Comparison of ENCODE assay signal across 7 cellular contexts in genomic region chr17:64661041-64661730, GRCh38. TPM values are rescaled to one million over a fixed set of nuclear protein-coding genes. Genes with fewer than 3 reads are reported as not detected.
DNase-seq lines count a peak whose midpoint lies in the region; ATAC-seq lines count a peak whose summit lies in the region.
"Not testable (repeated sequence)": the region's sequence is repeated elsewhere in the genome, so short reads cannot be mapped to it uniquely, and the experiment has no call there.

No MANE protein-coding gene starts in this region.

- not testable (repeated sequence) for H3K36me3 ChIP-seq in KOPT-K1 (ENCODE audit: insufficient read depth, low read length); esophagus (ENCODE audit: control insufficient read depth in 2 of 2, insufficient read depth in 2 of 2, low read length in 1 of 2)
- H3K36me3 ChIP-seq in mesodermal cell (ENCODE audit: control insufficient read depth, insufficient read depth, low read length) = peaks cover 25% of the 10 kb centered on the region

- peak; percentile 4 for ATAC-seq in GM19324 (IDR thresholded peaks at IDR 0.05; ENCODE audit: low FRiP score, unreplicated experiment)
- peak; percentile 7 to 18 (median 11) for ATAC-seq in T-cell (replicated peaks in 1 of 4)

- H3K4me3 ChIP-seq in esophagus (ENCODE audit: low read depth in 1 of 2, low read length in 2 of 2) = peak overlapping the region; percentile 69 to 89
- H3K4me3 ChIP-seq in mesodermal cell (ENCODE audit: extremely low read depth, insufficient read depth, low read length, poor library complexity, severe bottlenecking) = peak overlapping the region; percentile 76

- H3K9me3 Mint-ChIP-seq in T-cell = not testable (repeated sequence)

- H3K36me3 Mint-ChIP-seq in T-cell = not testable (repeated sequence)

- H3K27ac Mint-ChIP-seq in T-cell = peak overlapping the region; percentile 89 to 93

- WGBS in esophagus, 2 donors = 0 to 1% methylated on average over 35 of the region's 35 CpGs
- WGBS in mesodermal cell (ENCODE audit: insufficient coverage in 2 of 2), 2 experiments = 0% methylated on average over 19 to 25 of the region's 35 CpGs

- not testable (repeated sequence) for H3K27me3 ChIP-seq in esophagus (ENCODE audit: control insufficient read depth in 1 of 2, insufficient read depth in 2 of 2, low read length in 2 of 2)

- CTCF ChIA-PET in T-cell (lab: Charles Lee) = interaction anchor here in 1 of 2 donors (1.0 kb wide), 1 partner anchor 12 kb away, joined by 3 read pairs; no protein-coding TSS in a partner anchor

- H3K4me3 Mint-ChIP-seq in T-cell = peak overlapping the region; percentile 97 to 98 (median 97)

- H3K4me1 Mint-ChIP-seq in T-cell = peaks cover 42 to 47% (median 47%) of the 10 kb centered on the region in 3 donors

- POLR2A ChIA-PET in T-cell (lab: Charles Lee) = interaction anchor here in 1 of 2 donors (0.6 to 0.7 kb wide), 2 partner anchors 10 to 540 kb away, joined by 3 read pairs; no protein-coding TSS in a partner anchor

- DNase-seq in T-cell = peak in 18 of 34 experiments; percentile 4 to 32 (median 17)
- peak; percentile 80 for DNase-seq in activated effector memory CD4-positive, alpha-beta T cell treated with anti-CD3 and anti-CD28 coated beads, Interleukin-2, amount 50 U/mL, for 16 hours
- peak; percentile 2 to 14 for DNase-seq in stimulated activated CD4-positive, alpha-beta T cell treated with anti-CD3 and anti-CD28 coated beads, Interleukin-15, amount 100 ng/mL, for 48 hours (ENCODE audit: low read depth in 2 of 2)

- H3K27ac ChIP-seq in KOPT-K1 (ENCODE audit: low read depth, low read length, poor library complexity, severe bottlenecking) = peak overlapping the region; percentile 92
- peak overlapping the region; percentile 65 to 98 for H3K27ac ChIP-seq in esophagus (ENCODE audit: low read depth in 2 of 2, low read length in 1 of 2)
- peak overlapping the region; percentile 1 for H3K27ac ChIP-seq in mesodermal cell (ENCODE audit: low read depth, low read length, severe bottlenecking)

- H3K27me3 Mint-ChIP-seq in T-cell = not testable (repeated sequence)

- H3K9me3 ChIP-seq in KOPT-K1 (ENCODE audit: insufficient read depth, low read length, poor library complexity, severe bottlenecking); esophagus (ENCODE audit: control insufficient read depth in 2 of 2, insufficient read depth in 1 of 2, low read depth in 1 of 2, low read length in 1 of 2); mesodermal cell (ENCODE audit: control insufficient read depth, low read length): not testable (repeated sequence)

- H3K4me1 ChIP-seq in esophagus (ENCODE audit: control insufficient read depth in 2 of 2, insufficient read depth in 2 of 2, low read length in 1 of 2); mesodermal cell (ENCODE audit: control insufficient read depth, insufficient read depth, low read length, poor library complexity, severe bottlenecking): not testable (repeated sequence)

RNA-seq across cellular contexts. Expression of gene SMURF2, which starts 0.9 kb away (rescaled TPM):
- 10 to 100 TPM; 27.4 to 36.6 (median 34.8) TPM for total RNA-seq in T-cell
- 1 to 10 TPM; 3.1 TPM for polyA plus RNA-seq in esophagus
- polyA plus RNA-seq in mesodermal cell (2013, experiment 1 of 2) = 177 TPM
- 184 TPM for polyA plus RNA-seq in mesodermal cell (2013, experiment 2 of 2)

Comparison
In these comparisons a context has a peak if more than half of its experiments do, and no peak if none do; other contexts are left out.
1. Peak in every context shown above with its lines: DNase-seq, ATAC-seq, H3K4me3 ChIP-seq and H3K27ac ChIP-seq.
2. H3K27ac ChIP-seq: peak in every context shown above with its lines; median percentile 92 in KOPT-K1; 82 in esophagus; 1 in mesodermal cell.
3. DNase-seq: peak in every context shown above with its lines; median percentile 80 in activated effector memory CD4-positive, alpha-beta T cell treated with anti-CD3 and anti-CD28 coated beads, Interleukin-2, amount 50 U/mL, for 16 hours; 17 in T-cell; 8 in stimulated activated CD4-positive, alpha-beta T cell treated with anti-CD3 and anti-CD28 coated beads, Interleukin-15, amount 100 ng/mL, for 48 hours.